Comparison of ENCODE assay signal across 11 cellular contexts in genomic region chr12:131046813-131047788, GRCh38.
DNase-seq lines count a peak whose midpoint lies in the region; ATAC-seq and TF ChIP-seq lines count a peak whose summit lies in the region.
"Had no signal": no experiment of that assay in that cellular context is flagged by ENCODE, and none has a peak within 500 bp of the region (broad histone marks: within the 10 kb centered on the region; RNA-seq: fewer than 3 reads in every experiment).

No MANE protein-coding gene starts in this region.

- TF ChIP-seq CTCF in GM13977 (IDR thresholded peaks at IDR 0.05; ENCODE audit: extremely low read depth, insufficient read depth, missing control alignments) (peak; percentile 2), NB4 (IDR thresholded peaks at IDR 0.05; ENCODE audit: low read depth, low read length) (peak; percentile 40), endothelial cell (IDR thresholded peaks at IDR 0.05; ENCODE audit: unreplicated experiment) (no peak)

- peaks cover 15% of the 10 kb centered on the region for H3K27me3 Mint-ChIP-seq in endothelial cell (ENCODE audit: unreplicated experiment)

- no peaks in the 10 kb centered on the region for H3K9me3 Mint-ChIP-seq in endothelial cell (ENCODE audit: unreplicated experiment)
- H3K9me3 Mint-ChIP-seq: T-helper 1 cell treated with Interleukin-12 subunit alpha and Interleukin-12 subunit beta and Interleukin-4 antibody, amounts not matched to agents 30 μg/mL and 1 μg/mL, for 36 hours had no signal

- DNase-seq in GM13977 (ENCODE audit: low spot score) = peak; percentile 53
- peak; percentile 67 for DNase-seq in NB4 (ENCODE audit: low read depth)
- no peak for DNase-seq in endothelial cell (ENCODE audit: low spot score)
- no peak for DNase-seq in sciatic nerve (ENCODE audit: low spot score)
- DNase-seq in NCI-H2196 treated with DMSO at 0.1 percent for 48 hours (lab: John Stamatoyannopoulos, UW; ENCODE audit: unreplicated experiment) = no peak
- DNase-seq: anterior cingulate cortex, NCI-H1436 treated with DMSO at 0.1 percent for 48 hours, substantia nigra had no signal

- no peak overlapping the region for H3K27ac Mint-ChIP-seq in endothelial cell (ENCODE audit: unreplicated experiment)
- H3K27ac Mint-ChIP-seq: T-helper 1 cell treated with Interleukin-12 subunit alpha and Interleukin-12 subunit beta and Interleukin-4 antibody, amounts not matched to agents 30 μg/mL and 1 μg/mL, for 36 hours had no signal

- H3K4me1 Mint-ChIP-seq in endothelial cell (ENCODE audit: unreplicated experiment) = peaks cover 14% of the 10 kb centered on the region

- intact Hi-C loops in sciatic nerve (cut with DNase I) = no loop called here

- H3K4me3 Mint-ChIP-seq in endothelial cell (ENCODE audit: unreplicated experiment) = peak overlapping the region; percentile 67
- H3K4me3 Mint-ChIP-seq: T-helper 1 cell treated with Interleukin-12 subunit alpha and Interleukin-12 subunit beta and Interleukin-4 antibody, amounts not matched to agents 30 μg/mL and 1 μg/mL, for 36 hours had no signal

- ATAC-seq in sciatic nerve (peak; percentile 68), GM21723 (IDR thresholded peaks at IDR 0.05; ENCODE audit: unreplicated experiment) (no peak), HG03442 (IDR thresholded peaks at IDR 0.05; ENCODE audit: unreplicated experiment) (no peak)

- no peak for TF ChIP-seq POLR2A in NB4 (IDR thresholded peaks at IDR 0.05; ENCODE audit: extremely low read depth, insufficient read length)

- no peak overlapping the region for H3K4me3 ChIP-seq in NB4 (ENCODE audit: low read depth, low read length)

- in situ Hi-C loops in GM13977 (cut with MboI; ENCODE audit: low pct_unique_long_range_greater_than_20kb, low sequenced_read_pairs, unreplicated experiment) = no loop called here

- peaks cover 5% of the 10 kb centered on the region for H3K36me3 Mint-ChIP-seq in endothelial cell (ENCODE audit: low read depth, unreplicated experiment)

Comparison
In these comparisons a context has a peak if more than half of its experiments do, and no peak if none do; other contexts are left out.
1. DNase-seq: peak in GM13977 (single experiment) and NB4 (single experiment); none in endothelial cell (single experiment), sciatic nerve (single experiment) and NCI-H2196 treated with DMSO at 0.1 percent for 48 hours (single experiment).